In the genomic region with DNA sequence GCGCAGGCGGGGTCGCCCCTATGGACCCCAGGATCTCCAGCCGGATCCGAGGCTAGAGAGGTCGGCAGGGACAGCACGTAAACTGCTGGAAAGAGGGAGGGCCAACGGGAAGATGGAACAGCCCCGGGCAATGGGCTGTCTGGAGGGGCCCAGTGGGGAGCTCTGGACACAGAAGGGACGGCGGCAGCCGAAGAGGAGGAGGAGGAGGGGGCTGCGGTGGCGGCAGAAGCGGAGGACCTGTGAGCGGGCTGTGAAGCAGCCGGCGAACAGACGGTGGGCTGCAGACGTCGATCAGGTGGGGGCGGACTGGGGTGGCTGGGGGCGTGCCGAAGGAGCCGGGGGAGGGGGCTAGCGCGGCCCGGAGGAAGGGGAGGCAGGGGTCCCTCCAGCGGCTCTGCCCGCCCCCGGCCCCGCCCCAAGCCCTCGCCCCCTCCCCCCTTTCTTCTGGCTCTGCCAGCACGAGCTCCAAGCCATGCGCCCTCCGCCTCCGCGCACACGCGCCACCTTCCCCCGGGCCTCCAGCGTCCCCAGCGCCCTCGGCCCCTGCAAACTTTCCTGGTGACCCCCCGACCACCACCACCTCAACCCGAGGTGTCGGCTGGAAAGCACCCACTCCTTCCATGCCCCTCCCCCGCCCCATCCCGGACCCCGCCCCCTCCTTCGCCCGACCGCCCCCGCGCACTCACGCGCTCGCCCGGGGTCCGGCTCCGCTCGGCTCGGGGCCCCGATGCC, we compare ENCODE assay signal across 7 cellular contexts. TPM values are rescaled to one million over a fixed set of nuclear protein-coding genes. Genes with fewer than 3 reads are reported as not detected.
A peak's percentile ranks its signal among the peaks of the same experiment; 100 is the strongest.
DNase-seq lines count a peak whose midpoint lies in the region; ATAC-seq and TF ChIP-seq lines count a peak whose summit lies in the region.

No MANE protein-coding gene starts in this region.

- peaks cover 35% of the 10 kb centered on the region for H3K36me3 Mint-ChIP-seq in T-helper 1 cell treated with Interleukin-12 subunit alpha and Interleukin-12 subunit beta and Interleukin-4 antibody, amounts not matched to agents 30 μg/mL and 1 μg/mL, for 36 hours (ENCODE audit: low read depth)
- peaks cover 31% of the 10 kb centered on the region for H3K36me3 Mint-ChIP-seq in mesothelial cell of epicardium

- DNase-seq in GM12864 (ENCODE audit: low read depth) (no peak), mesothelial cell of epicardium (ENCODE audit: low spot score in 2 of 2, unreplicated experiment in 2 of 2) (peak; percentile 65 to 76), ureter (ENCODE audit: low spot score) (peak; percentile 65)
- DNase-seq in effector CD4-positive, alpha-beta T cell, result peak; percentile 23

- ATAC-seq in HG03520 (IDR thresholded peaks at IDR 0.05; ENCODE audit: unreplicated experiment), result peak; percentile 2
- ATAC-seq in GM21619 (IDR thresholded peaks at IDR 0.05; ENCODE audit: unreplicated experiment), result no peak

- H3K4me1 Mint-ChIP-seq in T-helper 1 cell treated with Interleukin-12 subunit alpha and Interleukin-12 subunit beta and Interleukin-4 antibody, amounts not matched to agents 30 μg/mL and 1 μg/mL, for 36 hours (ENCODE audit: low read depth), result peaks cover 46% of the 10 kb centered on the region
- peaks cover 59% of the 10 kb centered on the region for H3K4me1 Mint-ChIP-seq in mesothelial cell of epicardium

- H3K9me3 Mint-ChIP-seq in T-helper 1 cell treated with Interleukin-12 subunit alpha and Interleukin-12 subunit beta and Interleukin-4 antibody, amounts not matched to agents 30 μg/mL and 1 μg/mL, for 36 hours, result no peaks in the 10 kb centered on the region
- no peaks in the 10 kb centered on the region for H3K9me3 Mint-ChIP-seq in mesothelial cell of epicardium

- no peaks in the 10 kb centered on the region for H3K27me3 Mint-ChIP-seq in T-helper 1 cell treated with Interleukin-12 subunit alpha and Interleukin-12 subunit beta and Interleukin-4 antibody, amounts not matched to agents 30 μg/mL and 1 μg/mL, for 36 hours (ENCODE audit: low read depth)
- H3K27me3 Mint-ChIP-seq in mesothelial cell of epicardium (ENCODE audit: low read depth), result no peaks in the 10 kb centered on the region

- H3K4me3 ChIP-seq in GM12864 (ENCODE audit: low read depth, low read length), result peak overlapping the region; percentile 57

- H3K4me3 Mint-ChIP-seq in T-helper 1 cell treated with Interleukin-12 subunit alpha and Interleukin-12 subunit beta and Interleukin-4 antibody, amounts not matched to agents 30 μg/mL and 1 μg/mL, for 36 hours, result peak overlapping the region; percentile 85
- H3K4me3 Mint-ChIP-seq in mesothelial cell of epicardium, result peak overlapping the region; percentile 92

- H3K27ac Mint-ChIP-seq in T-helper 1 cell treated with Interleukin-12 subunit alpha and Interleukin-12 subunit beta and Interleukin-4 antibody, amounts not matched to agents 30 μg/mL and 1 μg/mL, for 36 hours, result peak overlapping the region; percentile 80
- H3K27ac Mint-ChIP-seq in mesothelial cell of epicardium, result peak overlapping the region; percentile 98

- TF ChIP-seq CTCF in GM12864 (IDR thresholded peaks at IDR 0.05; ENCODE audit: low read depth, low read length, missing control alignments) (no peak), mesothelial cell of epicardium (IDR thresholded peaks at IDR 0.05; ENCODE audit: unreplicated experiment) (no peak)

RNA-seq across cellular contexts. Expression of gene TNKS1BP1, which starts 0.4 kb away (rescaled TPM):
- total RNA-seq in mesothelial cell of epicardium (201 to 216 TPM (median 216 TPM) in 3 replicates), ureter (338 TPM)

RNA-seq across cellular contexts. Expression of gene SSRP1, which starts 11.4 kb away (rescaled TPM):
- 106 to 110 TPM (median 108 TPM) in 3 replicates for total RNA-seq in mesothelial cell of epicardium
- total RNA-seq in ureter, result 103 TPM

RNA-seq across cellular contexts. Expression of gene P2RX3, which starts 13.8 kb away (rescaled TPM):
- total RNA-seq in mesothelial cell of epicardium, result 2.0 to 3.1 TPM (median 2.6 TPM) in 3 replicates
- total RNA-seq in ureter, result 0.99 TPM

RNA-seq across cellular contexts. Expression of gene PRG3, which starts 56.6 kb away (rescaled TPM):
- total RNA-seq in mesothelial cell of epicardium (not detected in 3 replicates), ureter (not detected)
